Comparison of ENCODE assay signal across 15 cellular contexts in the genomic region with DNA sequence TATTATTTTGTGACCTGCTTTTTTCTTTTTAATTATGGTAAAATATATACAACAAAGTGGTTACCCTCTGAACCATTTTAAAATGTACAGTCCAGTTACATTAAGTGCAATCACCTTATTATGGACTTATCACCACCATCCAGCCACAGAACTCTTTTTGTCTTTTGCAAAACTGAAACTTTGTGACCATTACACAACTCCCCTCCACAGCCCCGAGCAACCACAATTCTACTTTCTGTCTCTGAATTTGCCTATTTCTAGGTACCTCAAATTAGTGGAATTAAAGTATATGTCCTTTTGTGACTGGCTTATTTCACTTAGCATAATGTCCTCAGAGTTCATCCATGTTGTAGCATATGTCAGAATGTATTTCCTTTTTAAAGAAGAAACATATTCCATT.
"Had no signal": no experiment of that assay in that cellular context is flagged by ENCODE, and none has a peak within 500 bp of the region (broad histone marks: within the 10 kb centered on the region; RNA-seq: fewer than 3 reads in every experiment).

No MANE protein-coding gene starts in this region.

- H3K27me3 ChIP-seq: heart right ventricle, ovary, right lobe of liver, transverse colon had no signal

- H3K4me3 ChIP-seq: gastrocnemius medialis, heart right ventricle, ovary, right lobe of liver, smooth muscle cell, transverse colon had no signal

- H3K4me1 Mint-ChIP-seq: activated CD4-positive, alpha-beta T cell treated with anti-CD3 and anti-CD28 coated beads for 36 hours; naive thymus-derived CD4-positive, alpha-beta T cell had no signal

- ATAC-seq: activated CD4-positive, alpha-beta T cell treated with anti-CD3 and anti-CD28 coated beads for 36 hours; gastrocnemius medialis; heart right ventricle; left colon; naive thymus-derived CD4-positive, alpha-beta T cell; right lobe of liver; stimulated activated naive CD8-positive, alpha-beta T cell treated with anti-CD3 and anti-CD28 coated beads, Interleukin-15, Interleukin-2, amounts not matched to agents 100 U/mL and 50 U/mL, for 24 hours had no signal

- H3K9me3 ChIP-seq: gastrocnemius medialis, ovary, right lobe of liver, transverse colon had no signal

- H3K4me3 Mint-ChIP-seq: activated CD4-positive, alpha-beta memory T cell treated with anti-CD3 and anti-CD28 coated beads for 36 hours; activated CD4-positive, alpha-beta T cell treated with anti-CD3 and anti-CD28 coated beads for 36 hours; activated T-cell treated with anti-CD3 and anti-CD28 coated beads, Interleukin-2, amount 50 U/mL, for 24 hours; naive thymus-derived CD4-positive, alpha-beta T cell had no signal

- H3K27ac ChIP-seq: gastrocnemius medialis, heart right ventricle, ovary, right lobe of liver, transverse colon had no signal

- DNase-seq: activated CD4-positive, alpha-beta memory T cell treated with anti-CD3 and anti-CD28 coated beads for 36 hours; activated CD4-positive, alpha-beta T cell treated with anti-CD3 and anti-CD28 coated beads for 36 hours; activated effector memory CD4-positive, alpha-beta T cell treated with Interleukin-2 at 50 U/mL for 16 hours; activated naive CD4-positive, alpha-beta T cell treated with anti-CD3 and anti-CD28 coated beads, Interleukin-2, amount 50 U/mL, for 16 hours; activated T-cell treated with anti-CD3 and anti-CD28 coated beads, Interleukin-2, amount 50 U/mL, for 24 hours; erythroblast; gastrocnemius medialis; heart right ventricle; left colon; naive thymus-derived CD4-positive, alpha-beta T cell; ovary; right lobe of liver; stimulated activated naive CD8-positive, alpha-beta T cell treated with anti-CD3 and anti-CD28 coated beads, Interleukin-15, Interleukin-2, amounts not matched to agents 100 U/mL and 50 U/mL, for 24 hours; transverse colon had no signal

- H3K36me3 ChIP-seq: gastrocnemius medialis, heart right ventricle, ovary, right lobe of liver, transverse colon had no signal

- H3K4me1 ChIP-seq: gastrocnemius medialis had no signal

- H3K27ac Mint-ChIP-seq: activated CD4-positive, alpha-beta memory T cell treated with anti-CD3 and anti-CD28 coated beads for 36 hours; activated CD4-positive, alpha-beta T cell treated with anti-CD3 and anti-CD28 coated beads for 36 hours; activated T-cell treated with anti-CD3 and anti-CD28 coated beads, Interleukin-2, amount 50 U/mL, for 24 hours; naive thymus-derived CD4-positive, alpha-beta T cell had no signal

- H3K36me3 Mint-ChIP-seq: activated CD4-positive, alpha-beta memory T cell treated with anti-CD3 and anti-CD28 coated beads for 36 hours; naive thymus-derived CD4-positive, alpha-beta T cell had no signal

- H3K9me3 Mint-ChIP-seq: activated CD4-positive, alpha-beta memory T cell treated with anti-CD3 and anti-CD28 coated beads for 36 hours; activated T-cell treated with anti-CD3 and anti-CD28 coated beads, Interleukin-2, amount 50 U/mL, for 24 hours had no signal
